ENCODE assay signal across 1 cellular context in the genomic region with DNA sequence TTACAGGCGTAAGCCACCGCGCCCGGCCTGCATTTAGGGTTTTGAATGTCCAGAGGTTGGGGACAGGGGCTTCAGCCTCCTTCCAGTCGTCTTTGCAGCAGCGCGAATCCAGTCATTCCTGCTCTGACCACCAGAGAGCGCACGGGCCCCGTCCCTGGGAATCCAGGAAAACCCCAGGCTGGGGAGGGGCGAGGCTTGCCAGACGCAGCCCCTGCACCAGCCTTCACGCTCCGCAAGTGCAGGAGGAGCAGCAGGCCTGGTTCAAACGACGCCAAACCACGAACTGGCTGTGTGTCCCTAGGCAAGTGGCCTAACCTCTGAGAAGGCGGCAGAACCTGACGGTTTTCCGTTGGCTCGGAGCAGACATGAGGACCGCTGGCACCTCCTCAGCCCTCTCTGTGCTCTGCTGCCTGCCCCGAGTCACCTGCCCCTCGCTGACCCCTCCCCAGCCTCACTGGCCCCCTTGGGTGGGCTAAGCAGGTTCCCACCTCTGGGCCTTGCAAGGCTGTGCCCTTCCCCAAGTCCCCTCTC.
TF ChIP-seq lines count a peak whose summit lies in the region.

No MANE protein-coding gene starts in this region.

TF ChIP-seq in HEK293, 187 proteins besides CTCF, POLR2A, EP300 and RAD21 (continued from another document):
- TF ChIP-seq, protein P1, sequence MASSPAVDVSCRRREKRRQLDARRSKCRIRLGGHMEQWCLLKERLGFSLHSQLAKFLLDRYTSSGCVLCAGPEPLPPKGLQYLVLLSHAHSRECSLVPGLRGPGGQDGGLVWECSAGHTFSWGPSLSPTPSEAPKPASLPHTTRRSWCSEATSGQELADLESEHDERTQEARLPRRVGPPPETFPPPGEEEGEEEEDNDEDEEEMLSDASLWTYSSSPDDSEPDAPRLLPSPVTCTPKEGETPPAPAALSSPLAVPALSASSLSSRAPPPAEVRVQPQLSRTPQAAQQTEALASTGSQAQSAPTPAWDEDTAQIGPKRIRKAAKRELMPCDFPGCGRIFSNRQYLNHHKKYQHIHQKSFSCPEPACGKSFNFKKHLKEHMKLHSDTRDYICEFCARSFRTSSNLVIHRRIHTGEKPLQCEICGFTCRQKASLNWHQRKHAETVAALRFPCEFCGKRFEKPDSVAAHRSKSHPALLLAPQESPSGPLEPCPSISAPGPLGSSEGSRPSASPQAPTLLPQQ (tag by site-specific recombination; IDR thresholded peaks at IDR 0.05), result no peak
- TF ChIP-seq, protein P2, sequence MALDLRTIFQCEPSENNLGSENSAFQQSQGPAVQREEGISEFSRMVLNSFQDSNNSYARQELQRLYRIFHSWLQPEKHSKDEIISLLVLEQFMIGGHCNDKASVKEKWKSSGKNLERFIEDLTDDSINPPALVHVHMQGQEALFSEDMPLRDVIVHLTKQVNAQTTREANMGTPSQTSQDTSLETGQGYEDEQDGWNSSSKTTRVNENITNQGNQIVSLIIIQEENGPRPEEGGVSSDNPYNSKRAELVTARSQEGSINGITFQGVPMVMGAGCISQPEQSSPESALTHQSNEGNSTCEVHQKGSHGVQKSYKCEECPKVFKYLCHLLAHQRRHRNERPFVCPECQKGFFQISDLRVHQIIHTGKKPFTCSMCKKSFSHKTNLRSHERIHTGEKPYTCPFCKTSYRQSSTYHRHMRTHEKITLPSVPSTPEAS (tag by site-specific recombination; IDR thresholded peaks at IDR 0.05), result no peak
- TF ChIP-seq KLF1 (tag by site-specific recombination; IDR thresholded peaks at IDR 0.05), result 0 out of 2 replicates have a peak, but pooled peaks have one; percentile 23
- no peak for TF ChIP-seq ZBTB7A (tag by site-specific recombination; IDR thresholded peaks at IDR 0.05; ENCODE audit: low read depth)
- peak; percentile 77 for TF ChIP-seq ZNF341 (tag by site-specific recombination; IDR thresholded peaks at IDR 0.05; ENCODE audit: low read depth)
- TF ChIP-seq SP2 (tag by site-specific recombination; IDR thresholded peaks at IDR 0.05), result peak; percentile 7; the same call in 1 of the 2 replicates
- no peak for TF ChIP-seq ZNF626 (tag by site-specific recombination; IDR thresholded peaks at IDR 0.05)
- no peak for TF ChIP-seq ZSCAN23 (tag by site-specific recombination; IDR thresholded peaks at IDR 0.05)
- peak; percentile 47; the same call in 1 of the 2 replicates for TF ChIP-seq KLF7 (tag by site-specific recombination; IDR thresholded peaks at IDR 0.05; ENCODE audit: borderline replicate concordance)
- no peak for TF ChIP-seq GLI2 (tag by site-specific recombination; IDR thresholded peaks at IDR 0.05; ENCODE audit: borderline replicate concordance, low read depth)
- TF ChIP-seq GLIS2 (tag by site-specific recombination; IDR thresholded peaks at IDR 0.05), result no peak
- TF ChIP-seq, protein P3, sequence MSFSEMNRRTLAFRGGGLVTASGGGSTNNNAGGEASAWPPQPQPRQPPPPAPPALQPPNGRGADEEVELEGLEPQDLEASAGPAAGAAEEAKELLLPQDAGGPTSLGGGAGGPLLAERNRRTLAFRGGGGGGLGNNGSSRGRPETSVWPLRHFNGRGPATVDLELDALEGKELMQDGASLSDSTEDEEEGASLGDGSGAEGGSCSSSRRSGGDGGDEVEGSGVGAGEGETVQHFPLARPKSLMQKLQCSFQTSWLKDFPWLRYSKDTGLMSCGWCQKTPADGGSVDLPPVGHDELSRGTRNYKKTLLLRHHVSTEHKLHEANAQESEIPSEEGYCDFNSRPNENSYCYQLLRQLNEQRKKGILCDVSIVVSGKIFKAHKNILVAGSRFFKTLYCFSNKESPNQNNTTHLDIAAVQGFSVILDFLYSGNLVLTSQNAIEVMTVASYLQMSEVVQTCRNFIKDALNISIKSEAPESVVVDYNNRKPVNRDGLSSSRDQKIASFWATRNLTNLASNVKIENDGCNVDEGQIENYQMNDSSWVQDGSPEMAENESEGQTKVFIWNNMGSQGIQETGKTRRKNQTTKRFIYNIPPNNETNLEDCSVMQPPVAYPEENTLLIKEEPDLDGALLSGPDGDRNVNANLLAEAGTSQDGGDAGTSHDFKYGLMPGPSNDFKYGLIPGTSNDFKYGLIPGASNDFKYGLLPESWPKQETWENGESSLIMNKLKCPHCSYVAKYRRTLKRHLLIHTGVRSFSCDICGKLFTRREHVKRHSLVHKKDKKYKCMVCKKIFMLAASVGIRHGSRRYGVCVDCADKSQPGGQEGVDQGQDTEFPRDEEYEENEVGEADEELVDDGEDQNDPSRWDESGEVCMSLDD (tag by site-specific recombination; IDR thresholded peaks at IDR 0.05), result 0 out of 2 replicates have a peak, but pooled peaks have one; percentile 32
- TF ChIP-seq ZNF610 (tag by site-specific recombination; IDR thresholded peaks at IDR 0.05; ENCODE audit: borderline replicate concordance), result peak; percentile 67; the same call in 1 of the 2 replicates
- TF ChIP-seq ZNF48 (tag by site-specific recombination; IDR thresholded peaks at IDR 0.05), result no peak
- 0 out of 2 replicates have a peak, but pooled peaks have one; percentile 49 for TF ChIP-seq ZNF2 (tag by site-specific recombination; IDR thresholded peaks at IDR 0.05)
- TF ChIP-seq ZNF112 (tag by site-specific recombination; IDR thresholded peaks at IDR 0.05), result no peak
- no peak for TF ChIP-seq ZNF366 (tag by site-specific recombination; conservative IDR thresholded peaks at IDR 0.05)
- TF ChIP-seq ZNF776 (tag by site-specific recombination; IDR thresholded peaks at IDR 0.05; ENCODE audit: borderline replicate concordance), result no peak
- no peak for TF ChIP-seq ZNF660 (tag by site-specific recombination; IDR thresholded peaks at IDR 0.05)
- peak; percentile 69 for TF ChIP-seq KLF8 (tag by site-specific recombination; IDR thresholded peaks at IDR 0.05)
- TF ChIP-seq ZSCAN16 (tag by site-specific recombination; IDR thresholded peaks at IDR 0.05), result no peak
- peak; percentile 75 for TF ChIP-seq ZNF654 (tag by site-specific recombination; IDR thresholded peaks at IDR 0.05; ENCODE audit: low read depth)
- no peak for TF ChIP-seq MZF1 (tag by site-specific recombination; IDR thresholded peaks at IDR 0.05; ENCODE audit: borderline replicate concordance)
- peak; percentile 76 for TF ChIP-seq ZXDB (tag by site-specific recombination; IDR thresholded peaks at IDR 0.05)
- TF ChIP-seq ZNF76 (tag by site-specific recombination; IDR thresholded peaks at IDR 0.05; ENCODE audit: borderline replicate concordance, low read depth), result no peak
- no peak for TF ChIP-seq ZFHX2 (tag by site-specific recombination; conservative IDR thresholded peaks at IDR 0.05)
- TF ChIP-seq, protein P4, sequence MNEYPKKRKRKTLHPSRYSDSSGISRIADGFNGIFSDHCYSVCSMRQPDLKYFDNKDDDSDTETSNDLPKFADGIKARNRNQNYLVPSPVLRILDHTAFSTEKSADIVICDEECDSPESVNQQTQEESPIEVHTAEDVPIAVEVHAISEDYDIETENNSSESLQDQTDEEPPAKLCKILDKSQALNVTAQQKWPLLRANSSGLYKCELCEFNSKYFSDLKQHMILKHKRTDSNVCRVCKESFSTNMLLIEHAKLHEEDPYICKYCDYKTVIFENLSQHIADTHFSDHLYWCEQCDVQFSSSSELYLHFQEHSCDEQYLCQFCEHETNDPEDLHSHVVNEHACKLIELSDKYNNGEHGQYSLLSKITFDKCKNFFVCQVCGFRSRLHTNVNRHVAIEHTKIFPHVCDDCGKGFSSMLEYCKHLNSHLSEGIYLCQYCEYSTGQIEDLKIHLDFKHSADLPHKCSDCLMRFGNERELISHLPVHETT (tag by site-specific recombination; IDR thresholded peaks at IDR 0.05), result peak; percentile 21; the same call in 1 of the 2 replicates
- peak; percentile 48; the same call in 1 of the 2 replicates for TF ChIP-seq ZNF600 (tag by site-specific recombination; IDR thresholded peaks at IDR 0.05)
- no peak for TF ChIP-seq ZNF558 (tag by site-specific recombination; IDR thresholded peaks at IDR 0.05)
- peak; percentile 71; the same call in 1 of the 2 replicates for TF ChIP-seq IKZF3 (tag by site-specific recombination; IDR thresholded peaks at IDR 0.05)
